ENCODE assay signal across 9 cellular contexts in the genomic region with DNA sequence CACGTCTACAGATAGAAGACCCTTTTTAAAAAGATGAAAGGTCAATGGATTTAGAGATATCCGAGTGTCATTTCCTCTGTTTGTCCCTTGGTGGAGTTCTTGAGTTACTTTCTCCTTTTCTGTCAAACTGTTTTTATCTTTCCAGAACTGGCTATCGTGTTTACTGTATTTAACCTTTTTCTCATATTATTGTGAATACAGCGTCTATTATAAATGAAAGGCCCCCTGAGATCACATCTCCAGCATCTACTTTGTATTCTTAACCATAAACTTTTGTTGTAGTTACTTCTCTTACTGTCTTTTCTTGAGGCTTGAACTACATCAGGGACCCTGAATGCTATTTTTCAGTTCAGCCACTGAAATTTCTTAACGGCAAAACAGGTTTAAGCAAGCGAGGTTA. TPM values are rescaled to one million over a fixed set of nuclear protein-coding genes. Genes with fewer than 3 reads are reported as not detected.
A peak's percentile ranks its signal among the peaks of the same experiment; 100 is the strongest.
DNase-seq lines count a peak whose midpoint lies in the region; ATAC-seq, FAIRE-seq and TF ChIP-seq lines count a peak whose summit lies in the region.
"Had no signal": no experiment of that assay in that cellular context is flagged by ENCODE, and none has a peak within 500 bp of the region (broad histone marks: within the 10 kb centered on the region; RNA-seq: fewer than 3 reads in every experiment).

No MANE protein-coding gene starts in this region.

- H3K4me1 ChIP-seq in esophagus squamous epithelium = peaks cover 0 to 51% (median 0%) of the 10 kb centered on the region in 3 donors

- no peak for TF ChIP-seq POLR2A in esophagus squamous epithelium (IDR thresholded peaks at IDR 0.05)

- FAIRE-seq in RCC 7860 (lab: Jason Lieb, UNC) = peak; percentile 63

- no peaks in the 10 kb centered on the region for H3K9me3 ChIP-seq in esophagus squamous epithelium

- H3K36me3 ChIP-seq in esophagus squamous epithelium = no peaks in the 10 kb centered on the region

- H3K4me1 Mint-ChIP-seq in progenitor cell of endocrine pancreas (ENCODE audit: low read depth) = peaks cover 16% of the 10 kb centered on the region

- H3K27ac Mint-ChIP-seq in progenitor cell of endocrine pancreas = no peak overlapping the region
- H3K27ac Mint-ChIP-seq: IgD-negative memory B cell had no signal

- H3K27me3 ChIP-seq in esophagus squamous epithelium = peaks cover 0 to 39% (median 0%) of the 10 kb centered on the region in 4 donors

- peak overlapping the region in 3 of 4 donors; percentile 69 to 79 (median 75) for H3K4me3 ChIP-seq in esophagus squamous epithelium

- intact Hi-C loops in esophagus squamous epithelium (cut with DNase I) = no loop called here

- peaks cover 18% of the 10 kb centered on the region for H3K27me3 Mint-ChIP-seq in progenitor cell of endocrine pancreas

- H3K9me3 Mint-ChIP-seq in progenitor cell of endocrine pancreas (ENCODE audit: low read depth) = no peaks in the 10 kb centered on the region

- ATAC-seq in HG02623 (IDR thresholded peaks at IDR 0.05; ENCODE audit: unreplicated experiment) (no peak), GM18511 (IDR thresholded peaks at IDR 0.05; ENCODE audit: unreplicated experiment) (no peak)

- WGBS in esophagus squamous epithelium, 2 donors = 1 to 2% methylated on average over 6 of the region's 6 CpGs

- TF ChIP-seq CTCF in GM12873 (IDR thresholded peaks at IDR 0.05; ENCODE audit: insufficient read depth, low read depth, low read length, missing control alignments) (peak; percentile 48), esophagus squamous epithelium (IDR thresholded peaks at IDR 0.05) (peak in 4 of 6 experiments; percentile 17 to 53 (median 28)), progenitor cell of endocrine pancreas (IDR thresholded peaks at IDR 0.05; ENCODE audit: unreplicated experiment) (peak; percentile 58)

- peak; percentile 17 for DNase-seq in AG08395 (ENCODE audit: low spot score)
- peak; percentile 40 for DNase-seq in RCC 7860 (ENCODE audit: low spot score)
- DNase-seq in esophagus squamous epithelium (lab: John Stamatoyannopoulos, UW) = no peak
- DNase-seq in progenitor cell of endocrine pancreas (ENCODE audit: low spot score, unreplicated experiment) = no peak
- DNase-seq in NCI-H2081 treated with DMSO at 0.1 percent for 48 hours (lab: John Stamatoyannopoulos, UW) = no peak

- no peaks in the 10 kb centered on the region for H3K36me3 Mint-ChIP-seq in progenitor cell of endocrine pancreas (ENCODE audit: insufficient read depth)
- H3K36me3 Mint-ChIP-seq: IgD-negative memory B cell had no signal

- H3K4me3 Mint-ChIP-seq in progenitor cell of endocrine pancreas (ENCODE audit: low read depth) = peak overlapping the region; percentile 82

- H3K27ac ChIP-seq in esophagus squamous epithelium = peak overlapping the region in 1 of 4 donors; percentile 88

RNA-seq across cellular contexts. Expression of a gene that starts 4.0 kb away (rescaled TPM):
- total RNA-seq in esophagus squamous epithelium = 10 to 100 TPM; 12.0 to 68.9 (median 17.9) TPM
- 9.9 and 17.2 TPM in 2 replicates for total RNA-seq in progenitor cell of endocrine pancreas

Comparison
In these comparisons a context has a peak if more than half of its experiments do, and no peak if none do; other contexts are left out.
1. DNase-seq: peak in AG08395 (single experiment) and RCC 7860 (single experiment); none in esophagus squamous epithelium (single experiment), progenitor cell of endocrine pancreas (single experiment) and NCI-H2081 treated with DMSO at 0.1 percent for 48 hours (single experiment).
2. Peak in every context shown above with its lines, with median percentiles within 50 percentile points of each other: CTCF ChIP-seq.